In the genomic region with DNA sequence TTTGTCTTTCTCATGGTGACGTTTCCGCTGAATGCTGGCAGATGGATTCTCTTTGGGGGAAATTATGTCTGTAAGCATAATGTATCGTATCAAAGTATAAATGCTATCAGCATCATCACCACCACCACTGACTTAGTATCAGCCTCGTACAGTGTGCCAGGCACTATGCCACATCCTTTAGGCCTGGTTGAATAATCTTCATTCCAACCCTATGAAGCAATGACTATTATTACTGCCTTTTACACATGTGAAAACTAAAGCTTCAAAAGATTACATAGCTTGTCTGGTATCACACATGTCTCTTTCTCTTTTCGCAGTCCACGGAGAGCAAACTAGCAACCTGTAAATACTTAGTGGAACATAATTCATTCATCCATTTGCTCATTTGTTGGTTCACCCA, we compare ENCODE assay signal across 1 cellular context.
TF ChIP-seq lines count a peak whose summit lies in the region.

No MANE protein-coding gene starts in this region.

TF ChIP-seq in IMR-90, 13 proteins besides CTCF, POLR2A, EP300 and RAD21 (continued from another document):
- no peak for TF ChIP-seq MAZ (IDR thresholded peaks at IDR 0.05; ENCODE audit: borderline replicate concordance, low read depth, low read length)
